24 cellular contexts compared by ENCODE assay signal in genomic region chr9:83065233-83065632, GRCh38. TPM values are rescaled to one million over a fixed set of nuclear protein-coding genes. Genes with fewer than 3 reads are reported as not detected.
DNase-seq lines count a peak whose midpoint lies in the region; ATAC-seq, FAIRE-seq and TF ChIP-seq lines count a peak whose summit lies in the region.
"Had no signal": no experiment of that assay in that cellular context is flagged by ENCODE, and none has a peak within 500 bp of the region (broad histone marks: within the 10 kb centered on the region; RNA-seq: fewer than 3 reads in every experiment).

No MANE protein-coding gene starts in this region.

- no peaks in the 10 kb centered on the region for H3K4me1 Mint-ChIP-seq in activated T-helper 1 cell treated with anti-CD3 and anti-CD28 coated beads, Interleukin-12 subunit alpha, Interleukin-12 subunit beta, Interleukin-2, Interleukin-4 antibody, amounts not matched to agents 30 ng/mL and 10 ng/mL and 1 ng/mL, durations not matched to agents 14 hours and 24 hours and 36 hours (ENCODE audit: low read depth)

- H3K9me3 ChIP-seq in HepG2 (ENCODE audit: low read length) (no peaks in the 10 kb centered on the region), right lobe of liver (no peaks in the 10 kb centered on the region), HEK293 (ENCODE audit: control insufficient read depth, insufficient read depth, low read depth, low read length) (no peaks in the 10 kb centered on the region)
- H3K9me3 ChIP-seq: HAP-1 had no signal

- no peak for DNase-seq in HepG2 (ENCODE audit: low spot score)
- no peak for DNase-seq in right lobe of liver
- peak; percentile 45 for DNase-seq in NCI-H69 (lab: John Stamatoyannopoulos, UW)
- DNase-seq in activated T-helper 1 cell treated with anti-CD3 and anti-CD28 coated beads, Interleukin-12 subunit alpha, Interleukin-12 subunit beta, Interleukin-2, Interleukin-4 antibody, amounts not matched to agents 30 ng/mL and 10 ng/mL and 1 ng/mL, durations not matched to agents 14 hours and 24 hours and 36 hours (ENCODE audit: low spot score) = no peak
- no peak for DNase-seq in NCI-H2227 (lab: John Stamatoyannopoulos, UW; ENCODE audit: unreplicated experiment)
- DNase-seq: ACHN, DMS79 treated with DMSO at 0.1 percent for 48 hours, GM23248, Karpas-422, NCI-H1417 treated with DMSO at 0.1 percent for 48 hours, NCI-H187 treated with DMSO at 0.1 percent for 48 hours, NCI-H2171, NCI-H446, NCI-H82, OCI-M1, Right ventricle myocardium superior, T-helper 9 cell had no signal

- 0% methylated on average over 1 of the region's 1 CpG for WGBS in HepG2 (ENCODE audit: low lambda C conversion rate)
- WGBS in right lobe of liver (ENCODE audit: insufficient coverage, low coverage, low lambda C conversion rate, missing lambda C conversion rate) = 60% methylated on average over 1 of the region's 1 CpG

- H3K36me3 Mint-ChIP-seq in activated T-helper 1 cell treated with anti-CD3 and anti-CD28 coated beads, Interleukin-12 subunit alpha, Interleukin-12 subunit beta, Interleukin-2, Interleukin-4 antibody, amounts not matched to agents 30 ng/mL and 10 ng/mL and 1 ng/mL, durations not matched to agents 14 hours and 24 hours and 36 hours (ENCODE audit: low read depth) = peaks cover 1% of the 10 kb centered on the region
- H3K36me3 Mint-ChIP-seq: CD4-positive, alpha-beta memory T cell had no signal

- TF ChIP-seq RAD21 in HepG2 (CRISPR knock-in tag; IDR thresholded peaks at IDR 0.05) = no peak

- H3K4me1 ChIP-seq in HepG2 (ENCODE audit: insufficient read depth, low read length) (no peaks in the 10 kb centered on the region), right lobe of liver (peaks cover 0 to 14% (median 0%) of the 10 kb centered on the region in 4 donors), HEK293 (ENCODE audit: control insufficient read depth, insufficient read depth, low read length) (peaks cover 4% of the 10 kb centered on the region)
- H3K4me1 ChIP-seq: HAP-1 had no signal

- intact Hi-C loops in HepG2 (cut with micrococcal nuclease; ENCODE audit: unreplicated experiment) = no loop called here
- intact Hi-C loops in right lobe of liver (cut with DNase I) = no loop called here
- intact Hi-C loops in activated T-helper 1 cell treated with anti-CD3 and anti-CD28 coated beads, Interleukin-12 subunit alpha, Interleukin-12 subunit beta, Interleukin-2, Interleukin-4 antibody, amounts not matched to agents 30 ng/mL and 10 ng/mL and 1 ng/mL, durations not matched to agents 14 hours and 24 hours and 36 hours (cut with micrococcal nuclease) = no loop called here

- no peaks in the 10 kb centered on the region for H4K20me1 ChIP-seq in HepG2 (ENCODE audit: insufficient read depth, low read length)
- H4K20me1 ChIP-seq: BLaER1 treated with 17β-estradiol and CSF1 and Interleukin-3, amounts not matched to agents 10 nM and 100 nM had no signal

- no peaks in the 10 kb centered on the region for H3K9me3 Mint-ChIP-seq in activated T-helper 1 cell treated with anti-CD3 and anti-CD28 coated beads, Interleukin-12 subunit alpha, Interleukin-12 subunit beta, Interleukin-2, Interleukin-4 antibody, amounts not matched to agents 30 ng/mL and 10 ng/mL and 1 ng/mL, durations not matched to agents 14 hours and 24 hours and 36 hours

- no peak for ATAC-seq in HepG2
- ATAC-seq in right lobe of liver = no peak
- ATAC-seq in GM21423 (IDR thresholded peaks at IDR 0.05; ENCODE audit: unreplicated experiment) = no peak
- ATAC-seq: GM12878 had no signal

- TF ChIP-seq EP300 in HepG2 (IDR thresholded peaks at IDR 0.05; ENCODE audit: low read depth in 2 of 2, low read length in 2 of 2) (no peak), HepG2 (CRISPR knock-in tag; IDR thresholded peaks at IDR 0.05; ENCODE audit: borderline replicate concordance) (no peak)

- no peak for FAIRE-seq in HepG2 (lab: Jason Lieb, UNC)
- FAIRE-seq: GM12878 had no signal

- no peak overlapping the region for H3K4me2 ChIP-seq in HepG2 (ENCODE audit: low read depth, low read length)
- H3K4me2 ChIP-seq: BLaER1 treated with 17β-estradiol and CSF1 and Interleukin-3, amounts not matched to agents 10 nM and 100 nM had no signal

- TF ChIP-seq POLR2A in HepG2 (IDR thresholded peaks at IDR 0.05; ENCODE audit: insufficient read depth in 1 of 2, low read depth in 2 of 2, low read length in 2 of 2) (no peak), right lobe of liver (IDR thresholded peaks at IDR 0.05) (no peak)

- BruUV-seq in HepG2 (replicated peaks; lab: Mats Ljungman, UMichigan) = no TSS peak

- no peaks in the 10 kb centered on the region for H3K36me3 ChIP-seq in HepG2 (replicated peaks in 1 of 2; ENCODE audit: control insufficient read depth in 1 of 2, insufficient read depth in 2 of 2, low read length in 2 of 2)
- no peaks in the 10 kb centered on the region for H3K36me3 ChIP-seq in right lobe of liver
- H3K36me3 ChIP-seq in HEK293 (ENCODE audit: control insufficient read depth in 2 of 2, insufficient read depth in 1 of 2, low read length in 2 of 2) = peaks cover 0 to 2% of the 10 kb centered on the region in 2 experiments; a peak in 1 of 3 replicates
- H3K36me3 ChIP-seq: BLaER1 treated with 17β-estradiol and CSF1 and Interleukin-3, amounts not matched to agents 10 nM and 100 nM; HAP-1 had no signal

- CTCF ChIA-PET in HepG2 (lab: Yijun Ruan, JAX; ENCODE audit: low intra/inter-chr PET ratio, low total read pairs) = no interaction called here
- CTCF ChIA-PET in HEK293 (lab: Yijun Ruan, JAX) = interaction anchor here (0.7 kb wide), 1 partner anchor 474 kb away, joined by 3 read pairs; no protein-coding TSS in a partner anchor

- H2AFZ ChIP-seq in HepG2 (ENCODE audit: low read length) = no peak overlapping the region
- H2AFZ ChIP-seq: GM23248 had no signal

- POLR2A ChIA-PET in HepG2 (lab: Yijun Ruan, JAX) (no interaction called here), HEK293 (lab: Yijun Ruan, JAX) (no interaction called here)

- TF ChIP-seq CTCF in HepG2 (CRISPR knock-in tag; IDR thresholded peaks at IDR 0.05) (no peak), right lobe of liver (IDR thresholded peaks at IDR 0.05) (no peak), HEK293 (tag by site-specific recombination; IDR thresholded peaks at IDR 0.05) (no peak)

- peaks cover 21% of the 10 kb centered on the region for H3K27me3 Mint-ChIP-seq in activated T-helper 1 cell treated with anti-CD3 and anti-CD28 coated beads, Interleukin-12 subunit alpha, Interleukin-12 subunit beta, Interleukin-2, Interleukin-4 antibody, amounts not matched to agents 30 ng/mL and 10 ng/mL and 1 ng/mL, durations not matched to agents 14 hours and 24 hours and 36 hours (ENCODE audit: insufficient read depth)

- H3K27me3 ChIP-seq in HepG2 (ENCODE audit: control insufficient read depth in 1 of 2, insufficient read depth in 2 of 2, low read length in 2 of 2) (no peaks in the 10 kb centered on the region), right lobe of liver (peaks cover 0 to 31% of the 10 kb centered on the region in 2 donors)

- no peak overlapping the region for H3K27ac Mint-ChIP-seq in activated T-helper 1 cell treated with anti-CD3 and anti-CD28 coated beads, Interleukin-12 subunit alpha, Interleukin-12 subunit beta, Interleukin-2, Interleukin-4 antibody, amounts not matched to agents 30 ng/mL and 10 ng/mL and 1 ng/mL, durations not matched to agents 14 hours and 24 hours and 36 hours
- H3K27ac Mint-ChIP-seq: CD4-positive, alpha-beta memory T cell had no signal

- no peak overlapping the region for H3K9ac ChIP-seq in HepG2 (ENCODE audit: insufficient read depth, low read depth, low read length)
- H3K9ac ChIP-seq: BLaER1 treated with 17β-estradiol and CSF1 and Interleukin-3, amounts not matched to agents 10 nM and 100 nM; GM23248 had no signal

- in situ Hi-C loops in HepG2 (cut with HindIII; ENCODE audit: extremely low pct_ligation_motif_present, low pct_unique_long_range_greater_than_20kb) = no loop called here

- H3K4me3 ChIP-seq in HepG2 (replicated peaks in 1 of 3; ENCODE audit: insufficient read depth in 1 of 3, low read depth in 2 of 3, low read length in 3 of 3) (no peak overlapping the region), right lobe of liver (no peak overlapping the region), HEK293 (ENCODE audit: low read depth, low read length) (no peak overlapping the region)
- H3K4me3 ChIP-seq: BLaER1 treated with 17β-estradiol and CSF1 and Interleukin-3, amounts not matched to agents 10 nM and 100 nM; GM12878; GM23248; HAP-1 had no signal

- H3K27ac ChIP-seq in HepG2 (ENCODE audit: extremely low read length, insufficient read depth, low read length) = no peak overlapping the region
- no peak overlapping the region for H3K27ac ChIP-seq in right lobe of liver
- H3K27ac ChIP-seq in HEK293 (ENCODE audit: extremely low read depth, low read depth, low read length) = no peak overlapping the region
- H3K27ac ChIP-seq: BLaER1 treated with 17β-estradiol and CSF1 and Interleukin-3, amounts not matched to agents 10 nM and 100 nM; GM23248 had no signal

- no peaks in the 10 kb centered on the region for H3K79me2 ChIP-seq in HepG2 (ENCODE audit: insufficient read depth, low read length)

- no peak overlapping the region for H3K4me3 Mint-ChIP-seq in activated T-helper 1 cell treated with anti-CD3 and anti-CD28 coated beads, Interleukin-12 subunit alpha, Interleukin-12 subunit beta, Interleukin-2, Interleukin-4 antibody, amounts not matched to agents 30 ng/mL and 10 ng/mL and 1 ng/mL, durations not matched to agents 14 hours and 24 hours and 36 hours
- H3K4me3 Mint-ChIP-seq: CD4-positive, alpha-beta memory T cell had no signal

RNA-seq across cellular contexts. Expression of gene RASEF, which starts 2.3 kb away (rescaled TPM):
- 0.03 and 0.07 TPM in 2 replicates for total RNA-seq in HepG2 (2016; rRNA removed; fragmentation: Illumina TruSeq; extraction: Trizol)
- total RNA-seq in HepG2 (2016; cell fraction: cytosol; rRNA removed; fragmentation: Illumina TruSeq; extraction: Trizol; ENCODE audit: low read depth) = not detected in 2 replicates
- 0.04 and 0.06 TPM in 2 replicates for total RNA-seq in HepG2 (2016; cell fraction: insoluble cytoplasmic fraction; rRNA removed; fragmentation: Illumina TruSeq; extraction: Trizol)
- total RNA-seq in HepG2 (2016; cell fraction: membrane; rRNA removed; fragmentation: Illumina TruSeq; extraction: Trizol) = not detected in 2 replicates
- not detected in 2 replicates for total RNA-seq in HepG2 (2016; cell fraction: nucleus; rRNA removed; fragmentation: Illumina TruSeq; extraction: Trizol)
- polyA plus RNA-seq in HepG2 (2011; rRNA removed) = 0.01 TPM in 1 of 2 replicates, not detected in the other
- polyA plus RNA-seq in HepG2 (2011; cell fraction: cytosol; rRNA removed) = not detected in 2 replicates
- 0.03 and 0.08 TPM in 2 replicates for polyA plus RNA-seq in HepG2 (2011; cell fraction: nucleus; rRNA removed)
- not detected in 2 replicates for polyA plus RNA-seq in HepG2 (2012)
- not detected in 2 replicates for polyA plus RNA-seq in HepG2 (2016; cell fraction: cytosol; fragmentation: Illumina TruSeq; extraction: Trizol; ENCODE audit: low read depth)
- polyA plus RNA-seq in HepG2 (2016; cell fraction: insoluble cytoplasmic fraction; fragmentation: Illumina TruSeq; extraction: Trizol; ENCODE audit: low read depth) = not detected in 2 replicates
- not detected in 2 replicates for polyA plus RNA-seq in HepG2 (2016; cell fraction: membrane; fragmentation: Illumina TruSeq; extraction: Trizol; ENCODE audit: low read depth)
- not detected in 2 replicates for polyA plus RNA-seq in HepG2 (2016; cell fraction: nucleus; fragmentation: Illumina TruSeq; extraction: Trizol; ENCODE audit: insufficient read depth, low read depth)
- polyA minus RNA-seq in HepG2 (2011; rRNA and poly(A)+ RNA removed; ENCODE audit: low replicate concordance) = 4.4 TPM in 1 of 2 replicates, not detected in the other
- polyA minus RNA-seq in HepG2 (2011; cell fraction: cytosol; rRNA and poly(A)+ RNA removed) = not detected in 2 replicates
- 0.12 and 0.26 TPM in 2 replicates for polyA minus RNA-seq in HepG2 (2011; cell fraction: nucleus; rRNA and poly(A)+ RNA removed)
- total RNA-seq in right lobe of liver = 1 to 10 TPM in 5 of 6 experiments, under 1 TPM in 1; 0.73 to 6.1 (median 1.9) TPM
- total RNA-seq in activated T-helper 1 cell treated with anti-CD3 and anti-CD28 coated beads, Interleukin-12 subunit alpha, Interleukin-12 subunit beta, Interleukin-2, Interleukin-4 antibody, amounts not matched to agents 30 ng/mL and 10 ng/mL and 1 ng/mL, durations not matched to agents 14 hours and 24 hours and 36 hours = not detected in 2 replicates
- total RNA-seq: CD4-positive, alpha-beta memory T cell; T-helper 1 cell treated with Interleukin-12 subunit alpha and Interleukin-12 subunit beta and Interleukin-4 antibody, amounts not matched to agents 30 ng/mL and 1 ng/mL, for 36 hours had no signal
- polyA plus RNA-seq: CD4-positive, alpha-beta memory T cell; GM23248 had no signal

Comparison
In these comparisons a context has a peak if more than half of its experiments do, and no peak if none do; other contexts are left out.
1. Of the 63 proteins assayed by ChIP-seq in both HepG2 and HEK293: peak only in HepG2: none; only in HEK293: SETDB1; in both: none; in neither: 62.